In the genomic region with DNA sequence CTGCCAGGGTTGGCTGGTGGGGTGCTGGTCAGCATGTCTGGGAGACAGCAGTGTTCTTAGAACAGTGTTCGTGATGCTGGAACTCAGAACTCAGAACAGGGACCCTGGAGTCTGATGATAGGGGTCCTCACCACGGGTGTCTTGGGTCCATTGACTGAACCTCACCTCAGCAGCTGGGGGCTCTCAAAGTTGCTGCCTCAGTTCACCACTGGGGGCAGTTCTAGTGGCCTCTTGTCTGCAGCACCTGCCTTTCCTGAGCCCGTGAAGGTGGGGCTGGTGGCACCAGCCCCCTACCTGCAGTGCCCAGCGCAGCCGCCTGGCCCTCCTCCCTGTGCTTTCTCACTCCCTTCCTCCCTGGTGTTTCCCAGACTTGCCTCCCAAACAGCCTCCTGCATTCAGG, we compare ENCODE assay signal across 24 cellular contexts. TPM values are rescaled to one million over a fixed set of nuclear protein-coding genes. Genes with fewer than 3 reads are reported as not detected.
DNase-seq lines count a peak whose midpoint lies in the region; ATAC-seq, FAIRE-seq and TF ChIP-seq lines count a peak whose summit lies in the region.
"Had no signal": no experiment of that assay in that cellular context is flagged by ENCODE, and none has a peak within 500 bp of the region (broad histone marks: within the 10 kb centered on the region; RNA-seq: fewer than 3 reads in every experiment).

No MANE protein-coding gene starts in this region.

- H3K9me3 ChIP-seq in GM12878 (replicated peaks; ENCODE audit: control insufficient read depth, insufficient read depth, low read length) (no peaks in the 10 kb centered on the region), neuronal stem cell (replicated peaks in 1 of 2; ENCODE audit: control insufficient read depth in 2 of 2, insufficient read depth in 1 of 2, low read depth in 1 of 2, low read length in 2 of 2) (no peaks in the 10 kb centered on the region), vagina (no peaks in the 10 kb centered on the region)
- H3K9me3 ChIP-seq: testis had no signal

- H2BK15ac ChIP-seq in neuronal stem cell (ENCODE audit: low read length): no peak overlapping the region

- no peak for TF ChIP-seq EP300 in GM12878 (IDR thresholded peaks at IDR 0.05; ENCODE audit: borderline replicate concordance in 1 of 2, control insufficient read depth in 1 of 2, low read depth in 2 of 2, low read length in 2 of 2)

- peak overlapping the region; percentile 35 for H2BK5ac ChIP-seq in neuronal stem cell (ENCODE audit: low read length)

- no peak overlapping the region for H2AFZ ChIP-seq in GM12878 (ENCODE audit: control insufficient read depth, low read depth, low read length)
- no peak overlapping the region for H2AFZ ChIP-seq in neuronal stem cell (ENCODE audit: low read length)

- ATAC-seq in GM12878 (peak; percentile 23; the same call in 1 of the 3 replicates), HG03378 (IDR thresholded peaks at IDR 0.05; ENCODE audit: unreplicated experiment) (no peak)

- TF ChIP-seq CTCF in GM12874 (IDR thresholded peaks at IDR 0.05; ENCODE audit: insufficient read depth, low read depth, low read length): 0 out of 2 replicates have a peak, but pooled peaks have one; percentile 15
- no peak for TF ChIP-seq CTCF in GM12878 (IDR thresholded peaks at IDR 0.05 in 2 of 3, conservative IDR thresholded peaks at IDR 0.05 in 1 of 3; ENCODE audit: control insufficient read depth in 2 of 3, extremely low read depth in 1 of 3, insufficient read depth in 1 of 3, low read depth in 3 of 3, low read length in 3 of 3)
- TF ChIP-seq CTCF in vagina (IDR thresholded peaks at IDR 0.05): no peak

- no TSS peak for BruUV-seq in GM12878 (replicated peaks; lab: Mats Ljungman, UMichigan)

- H3K14ac ChIP-seq in neuronal stem cell (ENCODE audit: low read length): no peak overlapping the region

- intact Hi-C loops in GM12878 (cut with micrococcal nuclease; ENCODE audit: unreplicated experiment): no loop called here
- intact Hi-C loops in vagina (cut with DNase I): no loop called here

- H4K8ac ChIP-seq in neuronal stem cell (ENCODE audit: low read depth, low read length): no peak overlapping the region

- H3K27me3 ChIP-seq in GM12878 (replicated peaks in 1 of 2; ENCODE audit: control insufficient read depth in 2 of 2, insufficient read depth in 2 of 2, low read length in 1 of 2) (no peaks in the 10 kb centered on the region), neuronal stem cell (ENCODE audit: control insufficient read depth in 3 of 3, insufficient read depth in 3 of 3, low read depth in 1 of 3, low read length in 3 of 3) (no peaks in the 10 kb centered on the region), vagina (no peaks in the 10 kb centered on the region)
- H3K27me3 ChIP-seq: testis had no signal

- in situ Hi-C loops in GM12878 (cut with MboI): no loop called here

- H2AK5ac ChIP-seq in neuronal stem cell (ENCODE audit: low read depth, low read length): peak overlapping the region; percentile 17

- no peak overlapping the region for H2BK120ac ChIP-seq in neuronal stem cell (ENCODE audit: low read depth, low read length)

- CTCF ChIA-PET in GM12878 (lab: Yijun Ruan, JAX): no interaction called here

- no peaks in the 10 kb centered on the region; the same call in 1 of the 2 replicates for H3K79me2 ChIP-seq in GM12878 (ENCODE audit: control insufficient read depth, insufficient read depth, low read length)

- TF ChIP-seq POLR2A in GM12878 (IDR thresholded peaks at IDR 0.05; ENCODE audit: low read depth, low read length): peak; percentile 50; the same call in 1 of the 2 replicates
- no peak for TF ChIP-seq POLR2A in vagina (IDR thresholded peaks at IDR 0.05)

- POLR2A ChIA-PET in GM12878 (lab: Charles Lee): no interaction called here

- no peak for FAIRE-seq in GM12878 (lab: Jason Lieb, UNC)
- FAIRE-seq: bronchial epithelial cell, GM12891, keratinocyte, small intestine had no signal

- H3K4me1 ChIP-seq in GM12878 (ENCODE audit: control insufficient read depth, insufficient read depth, low read length): no peaks in the 10 kb centered on the region
- no peaks in the 10 kb centered on the region for H3K4me1 ChIP-seq in neuronal stem cell (ENCODE audit: control insufficient read depth in 2 of 2, insufficient read depth in 1 of 2, low read depth in 1 of 2, low read length in 2 of 2)
- H3K4me1 ChIP-seq in vagina: no peaks in the 10 kb centered on the region
- H3K4me1 ChIP-seq: testis had no signal

- H3K4me2 ChIP-seq in GM12878 (ENCODE audit: control insufficient read depth, insufficient read depth) (no peak overlapping the region), neuronal stem cell (ENCODE audit: insufficient read depth, low read length, poor library complexity, severe bottlenecking) (no peak overlapping the region)

- no peak overlapping the region for H4K91ac ChIP-seq in neuronal stem cell (ENCODE audit: low read depth, low read length, poor library complexity)

- DNase-seq in GM12878 (ENCODE audit: low read depth, low spot score): no peak
- DNase-seq in neuronal stem cell (ENCODE audit: low spot score): no peak
- no peak for DNase-seq in vagina (ENCODE audit: extremely low spot score in 2 of 2)
- DNase-seq in KG1 (lab: John Stamatoyannopoulos, UW): no peak
- DNase-seq: activated CD4-positive, CD25-positive, alpha-beta regulatory T cell treated with anti-CD3 and anti-CD28 coated beads, Interleukin-2, amount 50 U/mL, for 72 hours; activated CD8-positive, alpha-beta memory T cell treated with anti-CD3 and anti-CD28 coated beads for 24 hours; activated naive CD4-positive, alpha-beta T cell treated with Interleukin-2 at 50 U/mL for 16 hours; activated T-cell treated with anti-CD3 and anti-CD28 coated beads, Interleukin-2, amount 50 U/mL, for 24 hours; CD4-positive, alpha-beta T cell; cortex of kidney; DMS 273 treated with DMSO at 0.1 percent for 48 hours; Kasumi-1; NCI-H187 treated with DMSO at 0.1 percent for 48 hours; NCI-H774; small intestine; stimulated activated CD4-positive, alpha-beta T cell treated with anti-CD3 and anti-CD28 coated beads, Interleukin-2, amount 100 ng/mL, for 48 hours; stimulated activated naive CD4-positive, alpha-beta T cell; testis had no signal

- no peak overlapping the region for H2BK12ac ChIP-seq in neuronal stem cell (ENCODE audit: low read length)

- H3K18ac ChIP-seq in neuronal stem cell (ENCODE audit: low read length): no peak overlapping the region

- no peaks in the 10 kb centered on the region for H4K20me1 ChIP-seq in GM12878 (ENCODE audit: control insufficient read depth, insufficient read depth)

- peaks cover 46 to 58% of the 10 kb centered on the region in 2 experiments for H3K36me3 ChIP-seq in GM12878 (ENCODE audit: control insufficient read depth in 2 of 2, insufficient read depth in 2 of 2, low read length in 1 of 2)
- H3K36me3 ChIP-seq in neuronal stem cell (replicated peaks in 1 of 2; ENCODE audit: control insufficient read depth in 2 of 2, insufficient read depth in 2 of 2, low read length in 2 of 2): peaks cover 59 to 92% of the 10 kb centered on the region in 2 donors
- H3K36me3 ChIP-seq in vagina: peaks cover 2 to 84% of the 10 kb centered on the region in 2 donors

- WGBS in GM12878 (ENCODE audit: insufficient coverage, insufficient replicate concordance, low lambda C conversion rate, missing lambda C conversion rate): 78% methylated on average over 5 of the region's 5 CpGs
- no CpG with 5 or more reads among the region's 5 CpGs for WGBS in neuronal stem cell (ENCODE audit: extremely low coverage in 2 of 2, insufficient read length in 2 of 2, insufficient replicate concordance in 1 of 2), 2 donors

- H3K27ac ChIP-seq in GM12878 (ENCODE audit: control insufficient read depth, insufficient read depth) (no peak overlapping the region), neuronal stem cell (replicated peaks; ENCODE audit: low read length) (no peak overlapping the region), vagina (no peak overlapping the region)
- H3K27ac ChIP-seq: testis had no signal

- H3K4ac ChIP-seq in neuronal stem cell (ENCODE audit: low read length): no peak overlapping the region

- H3K23ac ChIP-seq in neuronal stem cell (ENCODE audit: low read depth, low read length, poor library complexity): no peak overlapping the region

- SMC1A ChIA-PET in GM12878 (lab: Charles Lee; ENCODE audit: uncharacterized antibody, unreplicated experiment): no interaction called here

- no peak overlapping the region for H3K4me3 ChIP-seq in GM12878
- no peak overlapping the region for H3K4me3 ChIP-seq in neuronal stem cell (ENCODE audit: low read length in 2 of 2)
- no peak overlapping the region for H3K4me3 ChIP-seq in vagina
- H3K4me3 ChIP-seq: lung, testis had no signal

- no peak for TF ChIP-seq RAD21 in GM12878 (IDR thresholded peaks at IDR 0.05; ENCODE audit: insufficient read depth, low read depth, low read length)

- H3K9ac ChIP-seq in GM12878 (ENCODE audit: control insufficient read depth, insufficient read depth, low read length) (no peak overlapping the region), neuronal stem cell (ENCODE audit: low read depth, low read length, poor library complexity) (no peak overlapping the region)

- RAD21 ChIA-PET in GM12878 (lab: Charles Lee; ENCODE audit: unreplicated experiment): no interaction called here

- peaks cover 7% of the 10 kb centered on the region for H3K79me1 ChIP-seq in neuronal stem cell (ENCODE audit: low read depth, low read length)

RNA-seq across cellular contexts. Expression of gene SAFB, which starts 28.5 kb away (rescaled TPM):
- 316 and 319 TPM in 2 replicates for total RNA-seq in GM12878 (2013; cell fraction: nucleolus; rRNA removed)
- total RNA-seq in GM12878 (2014; rRNA removed) (45.0 and 55.9 TPM in 2 replicates), GM12878 (2014; rRNA removed; fragmentation: Illumina TruSeq; extraction: Trizol) (49.2 and 53.0 TPM in 2 replicates), GM12878 (2021) (110 and 122 TPM in 2 replicates), vagina (145 TPM)
- 25.5 TPM for polyA plus RNA-seq in GM12878 (2011; ENCODE audit: low read depth)
- polyA plus RNA-seq in GM12878 (2011; rRNA removed) (54.9 and 62.1 TPM in 2 replicates), GM12878 (2014; fragmentation: Illumina TruSeq; extraction: Trizol) (66.6 and 70.3 TPM in 2 replicates), GM12878 (2014; fragmentation: Nextera tagmentation; extraction: Ambion mirVana) (1 to 10 TPM; 1.6 to 2.9 TPM), GM12878 (2014; rRNA removed) (114 and 122 TPM in 2 replicates), GM12878 (2016; fragmentation: Nextera tagmentation; extraction: Ambion mirVana) (100 to 1,000 TPM; 126 to 131 TPM)
- polyA plus RNA-seq in GM12878 (2011; cell fraction: cytosol; rRNA removed): 58.3 and 103 TPM in 2 replicates
- polyA plus RNA-seq in GM12878 (2011; cell fraction: nucleus; rRNA removed): 206 and 327 TPM in 2 replicates
- 61.7 and 61.9 TPM in 2 replicates for polyA plus RNA-seq in GM12878 (2012)
- polyA minus RNA-seq in GM12878 (2011; rRNA and poly(A)+ RNA removed): 21.7 and 34.3 TPM in 2 replicates
- polyA minus RNA-seq in GM12878 (2011; cell fraction: cytosol; rRNA and poly(A)+ RNA removed): 27.4 and 29.1 TPM in 2 replicates
- polyA minus RNA-seq in GM12878 (2011; cell fraction: nucleus; rRNA and poly(A)+ RNA removed): 67.8 and 87.7 TPM in 2 replicates
- polyA plus RNA-seq in neuronal stem cell (2013, experiment 1 of 2): 64.3 TPM
- 62.1 TPM for polyA plus RNA-seq in neuronal stem cell (2013, experiment 2 of 2)

RNA-seq across cellular contexts. Expression of gene SAFB2, which starts 28.8 kb away (rescaled TPM):
- 316 and 336 TPM in 2 replicates for total RNA-seq in GM12878 (2013; cell fraction: nucleolus; rRNA removed)
- total RNA-seq in GM12878 (2014; rRNA removed): 30.3 and 36.3 TPM in 2 replicates
- total RNA-seq in GM12878 (2014; rRNA removed; fragmentation: Illumina TruSeq; extraction: Trizol): 33.3 and 34.5 TPM in 2 replicates
- 78.3 and 89.2 TPM in 2 replicates for total RNA-seq in GM12878 (2021)
- 26.4 TPM for polyA plus RNA-seq in GM12878 (2011; ENCODE audit: low read depth)
- polyA plus RNA-seq in GM12878 (2011; rRNA removed): 26.5 and 27.7 TPM in 2 replicates
- polyA plus RNA-seq in GM12878 (2011; cell fraction: cytosol; rRNA removed): 17.6 and 31.8 TPM in 2 replicates
- polyA plus RNA-seq in GM12878 (2011; cell fraction: nucleus; rRNA removed): 182 and 211 TPM in 2 replicates
- 45.0 and 45.5 TPM in 2 replicates for polyA plus RNA-seq in GM12878 (2012)
- polyA plus RNA-seq in GM12878 (2014; fragmentation: Illumina TruSeq; extraction: Trizol): 49.6 and 53.2 TPM in 2 replicates
- polyA plus RNA-seq in GM12878 (2014; fragmentation: Nextera tagmentation; extraction: Ambion mirVana): 10 to 100 TPM in 1 of 2 experiments, 1 to 10 TPM in 1; 4.5 to 24.6 TPM
- 52.7 and 57.8 TPM in 2 replicates for polyA plus RNA-seq in GM12878 (2014; rRNA removed)
- 10 to 100 TPM; 70.0 to 74.1 TPM for polyA plus RNA-seq in GM12878 (2016; fragmentation: Nextera tagmentation; extraction: Ambion mirVana)
- polyA minus RNA-seq in GM12878 (2011; rRNA and poly(A)+ RNA removed): 32.6 and 38.3 TPM in 2 replicates
- 9.8 and 15.9 TPM in 2 replicates for polyA minus RNA-seq in GM12878 (2011; cell fraction: cytosol; rRNA and poly(A)+ RNA removed)
- 47.8 and 77.2 TPM in 2 replicates for polyA minus RNA-seq in GM12878 (2011; cell fraction: nucleus; rRNA and poly(A)+ RNA removed)
- polyA plus RNA-seq in neuronal stem cell (2013, experiment 1 of 2): 32.8 TPM
- 33.4 TPM for polyA plus RNA-seq in neuronal stem cell (2013, experiment 2 of 2)
- total RNA-seq in vagina: 85.4 TPM

RNA-seq across cellular contexts. Expression of gene MICOS13, which starts 29.0 kb away (rescaled TPM):
- 9.1 and 11.0 TPM in 2 replicates for total RNA-seq in GM12878 (2013; cell fraction: nucleolus; rRNA removed)
- total RNA-seq in GM12878 (2014; rRNA removed): 177 and 211 TPM in 2 replicates
- 34.9 and 41.2 TPM in 2 replicates for total RNA-seq in GM12878 (2014; rRNA removed; fragmentation: Illumina TruSeq; extraction: Trizol)
- 61.1 and 61.3 TPM in 2 replicates for total RNA-seq in GM12878 (2021)
- 8.1 TPM for polyA plus RNA-seq in GM12878 (2011; ENCODE audit: low read depth)
- 12.4 and 24.3 TPM in 2 replicates for polyA plus RNA-seq in GM12878 (2011; rRNA removed)
- 32.8 and 53.4 TPM in 2 replicates for polyA plus RNA-seq in GM12878 (2011; cell fraction: cytosol; rRNA removed)
- 20.9 and 31.4 TPM in 2 replicates for polyA plus RNA-seq in GM12878 (2011; cell fraction: nucleus; rRNA removed)
- 44.0 and 63.5 TPM in 2 replicates for polyA plus RNA-seq in GM12878 (2012)
- polyA plus RNA-seq in GM12878 (2014; fragmentation: Illumina TruSeq; extraction: Trizol): 3.5 and 16.8 TPM in 2 replicates
- polyA plus RNA-seq in GM12878 (2014; fragmentation: Nextera tagmentation; extraction: Ambion mirVana): 10 to 100 TPM in 1 of 2 experiments, 1 to 10 TPM in 1; 9.4 to 38.1 TPM
- 119 and 171 TPM in 2 replicates for polyA plus RNA-seq in GM12878 (2014; rRNA removed)
- 100 to 1,000 TPM; 113 to 118 TPM for polyA plus RNA-seq in GM12878 (2016; fragmentation: Nextera tagmentation; extraction: Ambion mirVana)
- 4.8 and 13.2 TPM in 2 replicates for polyA minus RNA-seq in GM12878 (2011; rRNA and poly(A)+ RNA removed)
- 6.2 and 10.8 TPM in 2 replicates for polyA minus RNA-seq in GM12878 (2011; cell fraction: cytosol; rRNA and poly(A)+ RNA removed)
- polyA minus RNA-seq in GM12878 (2011; cell fraction: nucleus; rRNA and poly(A)+ RNA removed): 8.9 and 16.1 TPM in 2 replicates
- 15.2 TPM for polyA plus RNA-seq in neuronal stem cell (2013, experiment 1 of 2)
- polyA plus RNA-seq in neuronal stem cell (2013, experiment 2 of 2): 18.0 TPM
- total RNA-seq in vagina: 83.2 TPM

RNA-seq across cellular contexts. Expression of gene HSD11B1L, which starts 29.5 kb away (rescaled TPM):
- 0.64 and 2.5 TPM in 2 replicates for total RNA-seq in GM12878 (2013; cell fraction: nucleolus; rRNA removed)
- total RNA-seq in GM12878 (2014; rRNA removed) (1.2 and 1.7 TPM in 2 replicates), GM12878 (2014; rRNA removed; fragmentation: Illumina TruSeq; extraction: Trizol) (0.49 and 0.55 TPM in 2 replicates), GM12878 (2021) (1.1 and 1.5 TPM in 2 replicates), vagina (10.3 TPM)
- 0.31 TPM for polyA plus RNA-seq in GM12878 (2011; ENCODE audit: low read depth)
- polyA plus RNA-seq in GM12878 (2011; rRNA removed) (0.84 TPM in 2 replicates), GM12878 (2014; fragmentation: Illumina TruSeq; extraction: Trizol) (0.29 TPM in 1 of 2 replicates, not detected in the other), GM12878 (2014; fragmentation: Nextera tagmentation; extraction: Ambion mirVana) (under 1 TPM in 1 of 2 experiments, not detected in 1; 0.35 TPM), GM12878 (2014; rRNA removed) (1.0 and 1.6 TPM in 2 replicates), GM12878 (2016; fragmentation: Nextera tagmentation; extraction: Ambion mirVana) (1 to 10 TPM; 1.1 to 1.8 TPM)
- 1.8 and 3.0 TPM in 2 replicates for polyA plus RNA-seq in GM12878 (2011; cell fraction: cytosol; rRNA removed)
- 1.4 and 2.1 TPM in 2 replicates for polyA plus RNA-seq in GM12878 (2011; cell fraction: nucleus; rRNA removed)
- 2.0 and 2.6 TPM in 2 replicates for polyA plus RNA-seq in GM12878 (2012)
- 0.29 and 0.52 TPM in 2 replicates for polyA minus RNA-seq in GM12878 (2011; rRNA and poly(A)+ RNA removed)
- not detected in 2 replicates for polyA minus RNA-seq in GM12878 (2011; cell fraction: cytosol; rRNA and poly(A)+ RNA removed)
- polyA minus RNA-seq in GM12878 (2011; cell fraction: nucleus; rRNA and poly(A)+ RNA removed): 0.77 TPM in 1 of 2 replicates, not detected in the other
- 35.3 TPM for polyA plus RNA-seq in neuronal stem cell (2013, experiment 1 of 2)
- 35.0 TPM for polyA plus RNA-seq in neuronal stem cell (2013, experiment 2 of 2)

RNA-seq across cellular contexts. Expression of gene RPL36, which starts 38.7 kb away (rescaled TPM):
- 94.2 and 106 TPM in 2 replicates for total RNA-seq in GM12878 (2013; cell fraction: nucleolus; rRNA removed)
- total RNA-seq in GM12878 (2014; rRNA removed) (1,704 and 2,091 TPM in 2 replicates), GM12878 (2014; rRNA removed; fragmentation: Illumina TruSeq; extraction: Trizol) (1,553 and 1,673 TPM in 2 replicates), GM12878 (2021) (1,583 and 1,661 TPM in 2 replicates), vagina (703 TPM)
- polyA plus RNA-seq in GM12878 (2011; ENCODE audit: low read depth): 170 TPM
- polyA plus RNA-seq in GM12878 (2011; rRNA removed) (499 and 1,144 TPM in 2 replicates), GM12878 (2014; fragmentation: Illumina TruSeq; extraction: Trizol) (67.8 and 374 TPM in 2 replicates), GM12878 (2014; fragmentation: Nextera tagmentation; extraction: Ambion mirVana) (1,000 to 10,000 TPM; 4,698 to 4,942 TPM), GM12878 (2014; rRNA removed) (2,015 and 2,575 TPM in 2 replicates), GM12878 (2016; fragmentation: Nextera tagmentation; extraction: Ambion mirVana) (1,000 to 10,000 TPM; 2,328 to 2,411 TPM)
- 723 and 1,358 TPM in 2 replicates for polyA plus RNA-seq in GM12878 (2011; cell fraction: cytosol; rRNA removed)
- 426 and 530 TPM in 2 replicates for polyA plus RNA-seq in GM12878 (2011; cell fraction: nucleus; rRNA removed)
- 3,043 and 3,382 TPM in 2 replicates for polyA plus RNA-seq in GM12878 (2012)
- 196 and 405 TPM in 2 replicates for polyA minus RNA-seq in GM12878 (2011; rRNA and poly(A)+ RNA removed)
- polyA minus RNA-seq in GM12878 (2011; cell fraction: cytosol; rRNA and poly(A)+ RNA removed): 476 and 536 TPM in 2 replicates
- 142 and 195 TPM in 2 replicates for polyA minus RNA-seq in GM12878 (2011; cell fraction: nucleus; rRNA and poly(A)+ RNA removed)
- 2,051 TPM for polyA plus RNA-seq in neuronal stem cell (2013, experiment 1 of 2)
- 2,023 TPM for polyA plus RNA-seq in neuronal stem cell (2013, experiment 2 of 2)
